ENCODE assay signal across 31 cellular contexts in genomic region chr16:22109258-22109898, GRCh38. TPM values are rescaled to one million over a fixed set of nuclear protein-coding genes. Genes with fewer than 3 reads are reported as not detected.
"Had no signal": no experiment of that assay in that cellular context is flagged by ENCODE, and none has a peak within 500 bp of the region (broad histone marks: within the 10 kb centered on the region; RNA-seq: fewer than 3 reads in every experiment).

No MANE protein-coding gene starts in this region.

- H3K9ac ChIP-seq: neural progenitor cell had no signal

- H2AFZ ChIP-seq: neural progenitor cell had no signal

- H3K4me1 ChIP-seq: heart left ventricle, neural progenitor cell, sigmoid colon, tibial artery had no signal

- H3K27me3 ChIP-seq: neural progenitor cell, sigmoid colon had no signal

- ATAC-seq: activated CD8-positive, alpha-beta T cell treated with anti-CD3 and anti-CD28 coated beads, Interleukin-2, amount 10 ng/mL, durations not matched to agents 7 days and 5 days; activated naive CD8-positive, alpha-beta T cell treated with anti-CD3 and anti-CD28 coated beads, Interleukin-2, amount 50 U/mL, for 24 hours; heart left ventricle; left colon; mucosa of descending colon had no signal

- H3K4me2 ChIP-seq: neural progenitor cell, smooth muscle cell had no signal

- H3K27ac ChIP-seq: heart left ventricle, neural progenitor cell, sigmoid colon, tibial artery, VCaP had no signal

- FAIRE-seq: endometrium, keratinocyte had no signal

- H3K4me3 ChIP-seq: heart left ventricle, mucosa of descending colon, neural progenitor cell, sigmoid colon, smooth muscle cell, tibial artery had no signal

- DNase-seq: activated CD4-positive, alpha-beta T cell treated with anti-CD3 and anti-CD28 coated beads, Interleukin-2, amount 50 U/mL, for 1 hour; activated CD4-positive, CD25-positive, alpha-beta regulatory T cell treated with anti-CD3 and anti-CD28 coated beads, Interleukin-2, amount 50 U/mL, for 72 hours; activated CD8-positive, alpha-beta T cell treated with anti-CD3 and anti-CD28 coated beads, Interleukin-2, amount 10 ng/mL, durations not matched to agents 7 days and 5 days; activated gamma-delta T cell; activated naive CD4-positive, alpha-beta T cell treated with anti-CD3 and anti-CD28 coated beads, Interleukin-2, amount 50 U/mL, for 16 hours; activated naive CD8-positive, alpha-beta T cell treated with anti-CD3 and anti-CD28 coated beads, Interleukin-2, amount 50 U/mL, for 24 hours; cortex of kidney; heart left ventricle; left colon; mesenchymal stem cell; mucosa of descending colon; naive B cell; sigmoid colon; stimulated activated CD4-positive, alpha-beta T cell treated with anti-CD3 and anti-CD28 coated beads, Interleukin-15, amount 100 ng/mL, for 24 hours; stimulated activated CD8-positive, alpha-beta memory T cell treated with anti-CD3 and anti-CD28 coated beads, Interleukin-4, amount 100 ng/mL, for 48 hours; stimulated activated naive CD4-positive, alpha-beta T cell treated with Interleukin-2 at 50 U/mL for 16 hours; substantia nigra; tibial artery had no signal

- H3K9me3 ChIP-seq: heart left ventricle, mucosa of descending colon, sigmoid colon, tibial artery had no signal

- H3K36me3 ChIP-seq: heart left ventricle, neural progenitor cell, sigmoid colon, tibial artery had no signal

RNA-seq across cellular contexts. Expression of gene VWA3A, which starts 17.0 kb away (rescaled TPM):
- total RNA-seq: left colon, posterior vena cava, smooth muscle cell had no signal
- polyA plus RNA-seq: smooth muscle cell had no signal

RNA-seq across cellular contexts. Expression of gene SDR42E2, which starts 52.9 kb away (rescaled TPM):
- total RNA-seq: activated T-helper 1 cell treated with anti-CD3 and anti-CD28 coated beads, Interleukin-12 subunit alpha, Interleukin-12 subunit beta, Interleukin-2, Interleukin-4 antibody, amounts not matched to agents 30 ng/mL and 10 ng/mL and 1 ng/mL, durations not matched to agents 14 hours and 24 hours and 36 hours; cerebellum; fibroblast of villous mesenchyme; heart left ventricle; left colon; lower leg skin; mucosa of descending colon; osteoblast; posterior vena cava; renal cortical epithelial cell; sigmoid colon; smooth muscle cell; urinary bladder had no signal
- polyA plus RNA-seq: heart left ventricle, keratinocyte, urinary bladder had no signal
